ENCODE assay signal across 9 cellular contexts in genomic region chr4:112266823-112267222, GRCh38. TPM values are rescaled to one million over a fixed set of nuclear protein-coding genes. Genes with fewer than 3 reads are reported as not detected.
A peak's percentile ranks its signal among the peaks of the same experiment; 100 is the strongest.
DNase-seq lines count a peak whose midpoint lies in the region; ATAC-seq and TF ChIP-seq lines count a peak whose summit lies in the region.
"Had no signal": no experiment of that assay in that cellular context is flagged by ENCODE, and none has a peak within 500 bp of the region (broad histone marks: within the 10 kb centered on the region; RNA-seq: fewer than 3 reads in every experiment).

No MANE protein-coding gene starts in this region.

- no peaks in the 10 kb centered on the region for H3K9me3 Mint-ChIP-seq in activated T-cell treated with anti-CD3 and anti-CD28 coated beads, Interleukin-2, amount 50 U/mL, for 4 hours
- H3K9me3 Mint-ChIP-seq in activated CD4-positive, alpha-beta T cell treated with anti-CD3 and anti-CD28 coated beads, Interleukin-2, amount 10 ng/mL, durations not matched to agents 7 days and 5 days, result no peaks in the 10 kb centered on the region
- H3K9me3 Mint-ChIP-seq: activated B cell treated with CpG ODN at 0.5 μM for 24 hours had no signal

- no peaks in the 10 kb centered on the region for H3K9me3 ChIP-seq in testis

- 76 to 80% methylated on average over 2 of the region's 2 CpGs for WGBS in testis, 2 donors

- ATAC-seq in activated T-cell treated with anti-CD3 and anti-CD28 coated beads, Interleukin-2, amount 50 U/mL, for 4 hours, result no peak

- intact Hi-C loops in testis (cut with DNase I; ENCODE audit: low total_unique reads), result no loop called here

- no peaks in the 10 kb centered on the region for H3K27me3 ChIP-seq in testis

- no peak overlapping the region for H3K4me3 Mint-ChIP-seq in activated T-cell treated with anti-CD3 and anti-CD28 coated beads, Interleukin-2, amount 50 U/mL, for 4 hours
- H3K4me3 Mint-ChIP-seq in activated CD4-positive, alpha-beta T cell treated with anti-CD3 and anti-CD28 coated beads, Interleukin-2, amount 10 ng/mL, durations not matched to agents 7 days and 5 days, result no peak overlapping the region
- H3K4me3 Mint-ChIP-seq: activated B cell treated with CpG ODN at 0.5 μM for 24 hours had no signal

- no peak for TF ChIP-seq POLR2A in testis (IDR thresholded peaks at IDR 0.05)

- H3K4me3 ChIP-seq in testis, result no peak overlapping the region

- no peaks in the 10 kb centered on the region for H3K4me1 ChIP-seq in testis

- H3K36me3 Mint-ChIP-seq in activated T-cell treated with anti-CD3 and anti-CD28 coated beads, Interleukin-2, amount 50 U/mL, for 4 hours (ENCODE audit: insufficient read depth), result peaks cover 19% of the 10 kb centered on the region
- H3K36me3 Mint-ChIP-seq in activated CD4-positive, alpha-beta T cell treated with anti-CD3 and anti-CD28 coated beads, Interleukin-2, amount 10 ng/mL, durations not matched to agents 7 days and 5 days (ENCODE audit: low read depth), result peaks cover 3% of the 10 kb centered on the region

- CTCF ChIA-PET in activated CD4-positive, alpha-beta T cell treated with anti-CD3 and anti-CD28 coated beads, Interleukin-2, amount 10 ng/mL, durations not matched to agents 7 days and 5 days (lab: Charles Lee), result no interaction called here

- peak; percentile 13 to 46 (median 24) for TF ChIP-seq CTCF in testis (IDR thresholded peaks at IDR 0.05)

- no peaks in the 10 kb centered on the region for H3K36me3 ChIP-seq in testis (ENCODE audit: low read depth, missing control alignments)

- H3K27me3 Mint-ChIP-seq in activated T-cell treated with anti-CD3 and anti-CD28 coated beads, Interleukin-2, amount 50 U/mL, for 4 hours (ENCODE audit: low read depth), result no peaks in the 10 kb centered on the region
- no peaks in the 10 kb centered on the region for H3K27me3 Mint-ChIP-seq in activated CD4-positive, alpha-beta T cell treated with anti-CD3 and anti-CD28 coated beads, Interleukin-2, amount 10 ng/mL, durations not matched to agents 7 days and 5 days
- H3K27me3 Mint-ChIP-seq: activated B cell treated with CpG ODN at 0.5 μM for 24 hours had no signal

- no peak overlapping the region for H3K27ac Mint-ChIP-seq in activated CD4-positive, alpha-beta T cell treated with anti-CD3 and anti-CD28 coated beads, Interleukin-2, amount 10 ng/mL, durations not matched to agents 7 days and 5 days
- H3K27ac Mint-ChIP-seq: activated B cell treated with CpG ODN at 0.5 μM for 24 hours had no signal

- DNase-seq in SKM-1 treated with dmso at 0.1 percent for 144 hours (lab: John Stamatoyannopoulos, UW; ENCODE audit: unreplicated experiment), result peak; percentile 14
- no peak for DNase-seq in SKM-1 (lab: John Stamatoyannopoulos, UW; ENCODE audit: unreplicated experiment)
- DNase-seq in RPMI8226, result peak; percentile 13
- DNase-seq in fibroblast of gingiva (ENCODE audit: low read depth), result peak; percentile 22
- no peak for DNase-seq in testis
- DNase-seq in GM19238 (ENCODE audit: insufficient read length, low spot score), result no peak
- no peak for DNase-seq in activated T-cell treated with anti-CD3 and anti-CD28 coated beads, Interleukin-2, amount 50 U/mL, for 4 hours
- no peak for DNase-seq in activated CD4-positive, alpha-beta T cell treated with anti-CD3 and anti-CD28 coated beads, Interleukin-2, amount 10 ng/mL, durations not matched to agents 7 days and 5 days
- DNase-seq: activated B cell treated with CpG ODN at 0.5 μM for 24 hours had no signal

- no peak overlapping the region for H3K27ac ChIP-seq in testis

- POLR2A ChIA-PET in activated CD4-positive, alpha-beta T cell treated with anti-CD3 and anti-CD28 coated beads, Interleukin-2, amount 10 ng/mL, durations not matched to agents 7 days and 5 days (lab: Charles Lee), result no interaction called here

- H3K4me1 Mint-ChIP-seq in activated T-cell treated with anti-CD3 and anti-CD28 coated beads, Interleukin-2, amount 50 U/mL, for 4 hours (ENCODE audit: low read depth), result peaks cover 23% of the 10 kb centered on the region
- no peaks in the 10 kb centered on the region for H3K4me1 Mint-ChIP-seq in activated CD4-positive, alpha-beta T cell treated with anti-CD3 and anti-CD28 coated beads, Interleukin-2, amount 10 ng/mL, durations not matched to agents 7 days and 5 days

RNA-seq across cellular contexts. Expression of gene TIFA, which starts 18.9 kb away (rescaled TPM):
- total RNA-seq in testis, result 1 to 10 TPM; 1.7 to 2.8 TPM
- 3.3 TPM for polyA plus RNA-seq in testis (ENCODE audit: insufficient read depth, low read depth, low replicate concordance)
- 10 to 100 TPM; 13.4 to 29.9 (median 21.1) TPM for total RNA-seq in activated T-cell treated with anti-CD3 and anti-CD28 coated beads, Interleukin-2, amount 50 U/mL, for 4 hours
- total RNA-seq in activated CD4-positive, alpha-beta T cell treated with anti-CD3 and anti-CD28 coated beads, Interleukin-2, amount 10 ng/mL, durations not matched to agents 7 days and 5 days, result 10 to 100 TPM; 27.0 to 29.4 TPM

RNA-seq across cellular contexts. Expression of gene ALPK1, which starts 30.3 kb away (rescaled TPM):
- total RNA-seq in testis, result 10 to 100 TPM in 1 of 2 donors, 1 to 10 TPM in 1; 9.7 to 12.5 TPM
- 5.2 TPM for polyA plus RNA-seq in testis (ENCODE audit: insufficient read depth, low read depth, low replicate concordance)
- total RNA-seq in activated T-cell treated with anti-CD3 and anti-CD28 coated beads, Interleukin-2, amount 50 U/mL, for 4 hours, result 1 to 10 TPM; 2.6 to 4.0 (median 3.6) TPM
- 10 to 100 TPM; 17.3 to 18.3 TPM for total RNA-seq in activated CD4-positive, alpha-beta T cell treated with anti-CD3 and anti-CD28 coated beads, Interleukin-2, amount 10 ng/mL, durations not matched to agents 7 days and 5 days

RNA-seq across cellular contexts. Expression of gene AP1AR, which starts 35.2 kb away (rescaled TPM):
- 10 to 100 TPM; 24.6 to 29.4 TPM for total RNA-seq in testis
- 22.6 TPM for polyA plus RNA-seq in testis (ENCODE audit: insufficient read depth, low read depth, low replicate concordance)
- total RNA-seq in activated T-cell treated with anti-CD3 and anti-CD28 coated beads, Interleukin-2, amount 50 U/mL, for 4 hours, result 10 to 100 TPM; 19.1 to 27.4 (median 20.6) TPM
- total RNA-seq in activated CD4-positive, alpha-beta T cell treated with anti-CD3 and anti-CD28 coated beads, Interleukin-2, amount 10 ng/mL, durations not matched to agents 7 days and 5 days, result 10 to 100 TPM in 1 of 2 experiments, 1 to 10 TPM in 1; 10.0 to 10.5 TPM

Comparison
In these comparisons a context has a peak if more than half of its experiments do, and no peak if none do; other contexts are left out.
1. DNase-seq: peak in SKM-1 treated with dmso at 0.1 percent for 144 hours (single experiment), RPMI8226 (single experiment) and fibroblast of gingiva (single experiment); none in SKM-1 (single experiment), testis (single experiment), GM19238 (single experiment), activated T-cell treated with anti-CD3 and anti-CD28 coated beads, Interleukin-2, amount 50 U/mL, for 4 hours (single experiment) and activated CD4-positive, alpha-beta T cell treated with anti-CD3 and anti-CD28 coated beads, Interleukin-2, amount 10 ng/mL, durations not matched to agents 7 days and 5 days (single experiment).